7 cellular contexts compared by ENCODE assay signal in the genomic region with DNA sequence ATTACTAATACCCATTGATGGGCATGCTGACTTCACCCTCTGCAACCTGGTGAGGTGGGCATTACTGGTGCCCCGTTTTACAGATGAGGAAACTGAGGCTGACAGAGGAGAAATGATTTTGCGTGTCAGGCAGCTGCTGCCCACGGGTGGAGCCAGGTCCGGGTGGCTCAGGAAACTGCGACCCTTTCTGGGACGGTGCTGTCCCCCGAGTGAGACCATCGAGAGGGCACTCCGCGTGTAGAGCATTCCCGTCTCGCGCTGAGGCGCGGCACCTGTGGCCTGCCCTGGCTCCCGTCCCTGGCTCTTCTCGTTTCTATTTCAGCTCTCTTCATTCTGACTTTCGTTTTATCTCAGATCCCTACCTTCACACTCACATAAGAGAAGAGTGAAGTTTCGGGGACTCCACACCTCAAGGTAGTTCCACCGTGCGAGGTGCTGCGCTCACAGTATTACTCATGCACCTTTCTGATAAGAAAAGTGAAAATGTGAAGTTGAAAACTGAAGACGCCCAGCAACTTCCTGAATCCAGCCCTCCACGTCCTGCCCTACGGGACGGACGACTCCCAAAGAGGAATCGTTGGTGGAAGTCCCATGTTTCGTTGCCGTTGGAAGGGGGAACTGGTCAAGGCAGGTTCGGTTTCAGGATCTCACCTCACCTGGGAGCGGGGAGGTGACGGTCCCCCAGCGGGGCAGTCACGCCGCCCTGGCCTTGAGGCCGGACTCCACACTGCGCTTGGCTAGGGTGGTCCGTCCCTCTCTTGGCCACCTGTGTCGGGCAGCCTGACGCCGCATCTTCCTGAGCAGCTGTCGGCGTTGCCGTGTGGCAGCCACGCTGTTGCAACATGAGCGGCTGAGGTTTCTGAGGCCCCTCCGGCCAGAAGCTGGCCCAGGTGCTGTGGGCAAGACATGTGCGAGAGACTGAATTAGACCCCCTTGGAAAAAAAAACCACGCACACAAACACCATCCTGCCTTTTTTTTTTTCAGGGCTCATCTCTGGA. TPM values are rescaled to one million over a fixed set of nuclear protein-coding genes. Genes with fewer than 3 reads are reported as not detected.
DNase-seq lines count a peak whose midpoint lies in the region; ATAC-seq and TF ChIP-seq lines count a peak whose summit lies in the region.

No MANE protein-coding gene starts in this region.

- H3K4me3 ChIP-seq in heart right ventricle: peak overlapping the region in 4 of 10 donors; percentile 3 to 35 (median 11)

- H3K27me3 ChIP-seq in heart right ventricle: peaks cover 0 to 63% (median 36%) of the 10 kb centered on the region in 7 donors

- no peaks in the 10 kb centered on the region for H3K36me3 ChIP-seq in heart right ventricle

- ATAC-seq in GM19372 (IDR thresholded peaks at IDR 0.05; ENCODE audit: low read depth, unreplicated experiment): peak; percentile 49
- ATAC-seq in HG03139 (IDR thresholded peaks at IDR 0.05; ENCODE audit: unreplicated experiment): peak; percentile 60
- no peak for ATAC-seq in heart right ventricle

- H3K27ac ChIP-seq in heart right ventricle: no peak overlapping the region

- peaks cover 0 to 10% (median 0%) of the 10 kb centered on the region in 9 donors for H3K4me1 ChIP-seq in heart right ventricle

- H3K9me3 ChIP-seq in heart right ventricle: no peaks in the 10 kb centered on the region

- 79 to 83% methylated on average over 50 of the region's 50 CpGs for WGBS in heart right ventricle, 2 donors

- no peak for TF ChIP-seq CTCF in heart right ventricle (IDR thresholded peaks at IDR 0.05)

- intact Hi-C loops in heart right ventricle (cut with DNase I): no loop called here

- DNase-seq in activated T-cell treated with anti-CD3 and anti-CD28 coated beads, Interleukin-2, amount 50 U/mL, for 48 hours: peak; percentile 69 to 72
- DNase-seq in stimulated activated CD4-positive, alpha-beta T cell treated with anti-CD3 and anti-CD28 coated beads, Interleukin-4, amount 100 ng/mL, for 1 hour: peak; percentile 59
- no peak for DNase-seq in NCI-H1105 (lab: John Stamatoyannopoulos, UW)
- no peak for DNase-seq in heart right ventricle
- no peak for DNase-seq in dedifferentiated amniotic fluid mesenchymal stem cell (ENCODE audit: extremely low spot score)

RNA-seq across cellular contexts. Expression of a gene that starts 48.8 kb away (rescaled TPM):
- 10 to 100 TPM in 1 of 10 donors, 1 to 10 TPM in 7, under 1 TPM in 2; 0.72 to 29.4 (median 2.5) TPM for total RNA-seq in heart right ventricle
- polyA plus RNA-seq in heart right ventricle: 1 to 10 TPM; 1.7 to 1.9 TPM

Comparison
In these comparisons a context has a peak if more than half of its experiments do, and no peak if none do; other contexts are left out.
1. ATAC-seq: peak in GM19372 (single experiment) and HG03139 (single experiment); none in heart right ventricle (0 of 8).
2. DNase-seq: peak in activated T-cell treated with anti-CD3 and anti-CD28 coated beads, Interleukin-2, amount 50 U/mL, for 48 hours (2 of 2) and stimulated activated CD4-positive, alpha-beta T cell treated with anti-CD3 and anti-CD28 coated beads, Interleukin-4, amount 100 ng/mL, for 1 hour (single experiment); none in NCI-H1105 (single experiment), heart right ventricle (0 of 2) and dedifferentiated amniotic fluid mesenchymal stem cell (single experiment).